Comparison of ENCODE assay signal across 8 cellular contexts in the genomic region with DNA sequence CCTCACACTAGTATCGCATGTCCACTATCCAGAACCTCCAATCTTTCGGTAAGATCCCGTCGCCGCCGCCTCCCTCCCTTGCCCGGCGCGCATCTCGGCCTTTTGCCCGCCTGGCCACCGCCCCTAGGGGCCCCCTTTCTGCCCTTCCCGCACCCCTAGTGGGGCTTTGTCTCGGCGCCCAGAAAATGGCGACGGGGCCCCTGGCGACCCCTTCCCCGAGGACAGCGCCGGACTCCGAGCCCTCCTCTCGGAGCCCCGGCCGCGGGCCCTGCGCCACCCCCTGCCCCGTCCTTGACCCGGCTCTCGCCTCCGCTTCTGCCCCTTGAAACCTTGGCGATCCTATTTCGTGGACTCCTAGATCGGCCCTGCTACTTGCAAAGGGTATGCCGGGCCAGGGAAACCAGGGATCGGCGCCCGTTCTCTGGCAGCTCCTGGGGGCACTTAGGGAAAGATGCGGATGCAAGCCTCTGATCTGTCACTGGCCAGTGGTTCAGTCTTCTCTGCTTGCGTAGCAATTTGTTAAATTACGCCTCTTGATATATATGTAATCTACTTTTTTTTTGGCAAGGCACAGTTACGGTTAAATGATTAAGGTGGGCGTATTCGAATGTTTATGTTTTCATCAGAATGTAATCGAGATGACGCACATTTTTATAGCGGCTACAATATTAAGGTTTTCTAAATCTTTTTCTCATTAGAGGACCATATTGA. TPM values are rescaled to one million over a fixed set of nuclear protein-coding genes. Genes with fewer than 3 reads are reported as not detected.
DNase-seq lines count a peak whose midpoint lies in the region; ATAC-seq, FAIRE-seq and TF ChIP-seq lines count a peak whose summit lies in the region.

No MANE protein-coding gene starts in this region.

- no TSS peak for BruUV-seq in OCI-LY7 (replicated peaks; lab: Mats Ljungman, UMichigan)

- H3K9me2 ChIP-seq in OCI-LY7 (ENCODE audit: insufficient read depth, low read length), result no peaks in the 10 kb centered on the region

- peaks cover 42% of the 10 kb centered on the region for H3K36me3 ChIP-seq in OCI-LY7 (ENCODE audit: insufficient read depth, low read length)

- H4K20me1 ChIP-seq in OCI-LY7 (ENCODE audit: insufficient read depth, low read length), result peaks cover 5% of the 10 kb centered on the region; the same call in 1 of the 2 replicates

- peaks cover 29% of the 10 kb centered on the region for H3K79me2 ChIP-seq in OCI-LY7 (ENCODE audit: insufficient read depth, low read depth, low read length)

- TF ChIP-seq RAD21 in A549 (conservative IDR thresholded peaks at IDR 0.05 in 1 of 2, IDR thresholded peaks at IDR 0.05 in 1 of 2), result no peak

- CTCF ChIA-PET in A549 (lab: Yijun Ruan, JAX), result interaction anchor here (1.0 to 3.2 kb wide), 4 partner anchors 13 to 123 kb away, joined by 3 to 18 read pairs (median 6); no protein-coding TSS in a partner anchor
- CTCF ChIA-PET in OCI-LY7 (lab: Charles Lee; ENCODE audit: unreplicated experiment), result no interaction called here

- in situ Hi-C loops in astrocyte of the cerebellum (cut with HindIII; ENCODE audit: low sequenced_read_pairs), result no loop called here

- POLR2A ChIA-PET in A549 (lab: Yijun Ruan, JAX) (interaction anchor here (2.0 kb wide), 1 partner anchor 118 kb away, joined by 8 read pairs; no protein-coding TSS in a partner anchor), OCI-LY7 (lab: Charles Lee) (interaction anchor here (0.7 to 2.0 kb wide), 4 partner anchors 11 to 1920 kb away, joined by 3 to 6 read pairs (median 4); a partner anchor contains a TSS)

- DNase-seq in A549 (ENCODE audit: low read depth in 1 of 2, low spot score in 1 of 2) (peak in 1 of 2 experiments; percentile 5), OCI-LY7 (ENCODE audit: low spot score) (peak; percentile 32), astrocyte of the cerebellum (ENCODE audit: low read depth) (no peak), hepatic stellate cell (ENCODE audit: low spot score) (peak; percentile 35), putamen (ENCODE audit: low spot score) (peak; percentile 42), KG1 (lab: John Stamatoyannopoulos, UW) (no peak)

- no peak for FAIRE-seq in A549 (lab: Jason Lieb, UNC)

- no peaks in the 10 kb centered on the region for H3K9me3 ChIP-seq in A549
- H3K9me3 ChIP-seq in OCI-LY7 (ENCODE audit: low read length), result no peaks in the 10 kb centered on the region

- H3K4me1 ChIP-seq in A549 (peaks cover 6% of the 10 kb centered on the region; the same call in 2 of the 3 replicates), OCI-LY7 (ENCODE audit: insufficient read depth, low read length, poor library complexity, severe bottlenecking) (peaks cover 36% of the 10 kb centered on the region)

- ATAC-seq in A549, result peak; percentile 69 to 72
- ATAC-seq in GM18498 (IDR thresholded peaks at IDR 0.05; ENCODE audit: unreplicated experiment), result peak; percentile 31
- ATAC-seq in HG02885 (IDR thresholded peaks at IDR 0.05; ENCODE audit: poor library complexity, unreplicated experiment), result peak; percentile 28

- H3K4me3 ChIP-seq in A549 (peak overlapping the region; percentile 78), OCI-LY7 (ENCODE audit: low read depth, low read length, poor library complexity, severe bottlenecking) (peak overlapping the region; percentile 76), astrocyte of the cerebellum (ENCODE audit: low read depth, low read length) (peak overlapping the region; percentile 92)

- WGBS in A549 (ENCODE audit: missing lambda C conversion rate), result 2% methylated on average over 25 of the region's 47 CpGs

- H3K4me2 ChIP-seq in A549 (peak overlapping the region; percentile 88), OCI-LY7 (ENCODE audit: low read length) (peak overlapping the region; percentile 73)

- no peak for TF ChIP-seq POLR2A in A549 (IDR thresholded peaks at IDR 0.05; ENCODE audit: low read length)

- H3K27ac ChIP-seq in A549 (peak overlapping the region; percentile 87 to 93), OCI-LY7 (ENCODE audit: low read depth, low read length, poor library complexity, severe bottlenecking) (peak overlapping the region; percentile 50)

- H2AFZ ChIP-seq in OCI-LY7 (ENCODE audit: low read length), result peak overlapping the region; percentile 47

- TF ChIP-seq EP300 in A549 (IDR thresholded peaks at IDR 0.05), result no peak

- intact Hi-C loops in OCI-LY7 (cut with micrococcal nuclease; ENCODE audit: unreplicated experiment), result loop anchor here (2.0 to 5.0 kb wide), 4 partner anchors 143 to 903 kb away; a partner anchor contains a TSS

- TF ChIP-seq CTCF in A549 (IDR thresholded peaks at IDR 0.05) (no peak), OCI-LY7 (conservative IDR thresholded peaks at IDR 0.05; ENCODE audit: low read length) (no peak), astrocyte of the cerebellum (IDR thresholded peaks at IDR 0.05; ENCODE audit: low read depth, low read length, missing control alignments) (no peak)

TF ChIP-seq in A549, 52 proteins besides CTCF, POLR2A, EP300 and RAD21:
- TF ChIP-seq, protein P1, sequence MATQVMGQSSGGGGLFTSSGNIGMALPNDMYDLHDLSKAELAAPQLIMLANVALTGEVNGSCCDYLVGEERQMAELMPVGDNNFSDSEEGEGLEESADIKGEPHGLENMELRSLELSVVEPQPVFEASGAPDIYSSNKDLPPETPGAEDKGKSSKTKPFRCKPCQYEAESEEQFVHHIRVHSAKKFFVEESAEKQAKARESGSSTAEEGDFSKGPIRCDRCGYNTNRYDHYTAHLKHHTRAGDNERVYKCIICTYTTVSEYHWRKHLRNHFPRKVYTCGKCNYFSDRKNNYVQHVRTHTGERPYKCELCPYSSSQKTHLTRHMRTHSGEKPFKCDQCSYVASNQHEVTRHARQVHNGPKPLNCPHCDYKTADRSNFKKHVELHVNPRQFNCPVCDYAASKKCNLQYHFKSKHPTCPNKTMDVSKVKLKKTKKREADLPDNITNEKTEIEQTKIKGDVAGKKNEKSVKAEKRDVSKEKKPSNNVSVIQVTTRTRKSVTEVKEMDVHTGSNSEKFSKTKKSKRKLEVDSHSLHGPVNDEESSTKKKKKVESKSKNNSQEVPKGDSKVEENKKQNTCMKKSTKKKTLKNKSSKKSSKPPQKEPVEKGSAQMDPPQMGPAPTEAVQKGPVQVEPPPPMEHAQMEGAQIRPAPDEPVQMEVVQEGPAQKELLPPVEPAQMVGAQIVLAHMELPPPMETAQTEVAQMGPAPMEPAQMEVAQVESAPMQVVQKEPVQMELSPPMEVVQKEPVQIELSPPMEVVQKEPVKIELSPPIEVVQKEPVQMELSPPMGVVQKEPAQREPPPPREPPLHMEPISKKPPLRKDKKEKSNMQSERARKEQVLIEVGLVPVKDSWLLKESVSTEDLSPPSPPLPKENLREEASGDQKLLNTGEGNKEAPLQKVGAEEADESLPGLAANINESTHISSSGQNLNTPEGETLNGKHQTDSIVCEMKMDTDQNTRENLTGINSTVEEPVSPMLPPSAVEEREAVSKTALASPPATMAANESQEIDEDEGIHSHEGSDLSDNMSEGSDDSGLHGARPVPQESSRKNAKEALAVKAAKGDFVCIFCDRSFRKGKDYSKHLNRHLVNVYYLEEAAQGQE (IDR thresholded peaks at IDR 0.05), result no peak
- TF ChIP-seq PHF8 (IDR thresholded peaks at IDR 0.05; ENCODE audit: borderline replicate concordance, low read depth) (peak; percentile 41; the same call in 1 of the 2 replicates), NPAS2 (CRISPR knock-in tag; IDR thresholded peaks at IDR 0.05; ENCODE audit: borderline replicate concordance) (no peak), ZFP36 (IDR thresholded peaks at IDR 0.05; ENCODE audit: borderline replicate concordance, partially characterized antibody) (no peak)
- TF ChIP-seq, protein P2, sequence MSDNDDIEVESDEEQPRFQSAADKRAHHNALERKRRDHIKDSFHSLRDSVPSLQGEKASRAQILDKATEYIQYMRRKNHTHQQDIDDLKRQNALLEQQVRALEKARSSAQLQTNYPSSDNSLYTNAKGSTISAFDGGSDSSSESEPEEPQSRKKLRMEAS (IDR thresholded peaks at IDR 0.05), result peak; percentile 8

RNA-seq across cellular contexts. Expression of a gene that starts 0.6 kb away (rescaled TPM):
- polyA plus RNA-seq in A549 (2011; rRNA removed) (36.9 and 42.1 TPM in 2 replicates), A549 (2017; fragmentation: RNase III; extraction: RNeasy Plus Mini Kit Qiagen cat#74134 plus additional on column Dnase treatment) (44.5 to 46.0 TPM (median 45.7 TPM) in 3 replicates)
- 17.7 and 18.8 TPM in 2 replicates for polyA plus RNA-seq in A549 (2012; cell fraction: cytosol; rRNA removed)
- 9.1 and 9.4 TPM in 2 replicates for polyA plus RNA-seq in A549 (2012; cell fraction: nucleus; rRNA removed)
- polyA minus RNA-seq in A549 (2011; rRNA and poly(A)+ RNA removed), result 5.2 and 6.5 TPM in 2 replicates
- 14.0 and 14.5 TPM in 2 replicates for total RNA-seq in OCI-LY7 (2014; rRNA removed; shearing (Covaris generic))
- 65.0 and 71.0 TPM in 2 replicates for total RNA-seq in OCI-LY7 (2022)

Comparison
In these comparisons a context has a peak if more than half of its experiments do, and no peak if none do; other contexts are left out.
1. DNase-seq: peak in OCI-LY7 (single experiment), hepatic stellate cell (single experiment) and putamen (single experiment); none in astrocyte of the cerebellum (single experiment) and KG1 (single experiment).
2. Peak in every context shown above with its lines, with median percentiles within 50 percentile points of each other: ATAC-seq and H3K4me3 ChIP-seq.